In the genomic region with DNA sequence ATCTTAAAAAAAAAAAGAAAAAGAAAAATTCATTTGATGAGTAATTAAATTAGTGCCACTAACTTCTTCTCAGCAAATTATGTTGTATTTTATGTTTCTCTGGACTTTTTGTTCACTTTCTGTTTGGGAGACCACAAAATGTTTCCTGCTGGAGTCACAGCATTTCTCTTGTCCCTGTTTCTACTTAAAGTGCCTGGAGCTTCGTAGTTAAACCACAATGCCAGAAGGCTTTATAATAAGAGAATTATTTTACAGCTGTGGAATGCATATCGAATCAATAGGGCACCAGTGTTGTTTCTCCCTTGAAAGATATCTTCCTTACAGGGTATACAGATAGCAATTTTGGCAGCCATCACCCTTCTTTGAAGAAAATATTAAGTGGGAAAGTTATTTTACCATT, we compare ENCODE assay signal across 1 cellular context.
TF ChIP-seq lines count a peak whose summit lies in the region.

No MANE protein-coding gene starts in this region.

TF ChIP-seq in HepG2, 621 proteins besides CTCF, POLR2A, EP300 and RAD21:
- TF ChIP-seq ZNF350 (CRISPR knock-in tag; IDR thresholded peaks at IDR 0.05; ENCODE audit: borderline replicate concordance, low read depth): no peak
- TF ChIP-seq MEIS1 (CRISPR knock-in tag; IDR thresholded peaks at IDR 0.05; ENCODE audit: borderline replicate concordance): no peak
- TF ChIP-seq YEATS2 (CRISPR knock-in tag; IDR thresholded peaks at IDR 0.05; ENCODE audit: borderline replicate concordance): no peak
- TF ChIP-seq, protein P1, sequence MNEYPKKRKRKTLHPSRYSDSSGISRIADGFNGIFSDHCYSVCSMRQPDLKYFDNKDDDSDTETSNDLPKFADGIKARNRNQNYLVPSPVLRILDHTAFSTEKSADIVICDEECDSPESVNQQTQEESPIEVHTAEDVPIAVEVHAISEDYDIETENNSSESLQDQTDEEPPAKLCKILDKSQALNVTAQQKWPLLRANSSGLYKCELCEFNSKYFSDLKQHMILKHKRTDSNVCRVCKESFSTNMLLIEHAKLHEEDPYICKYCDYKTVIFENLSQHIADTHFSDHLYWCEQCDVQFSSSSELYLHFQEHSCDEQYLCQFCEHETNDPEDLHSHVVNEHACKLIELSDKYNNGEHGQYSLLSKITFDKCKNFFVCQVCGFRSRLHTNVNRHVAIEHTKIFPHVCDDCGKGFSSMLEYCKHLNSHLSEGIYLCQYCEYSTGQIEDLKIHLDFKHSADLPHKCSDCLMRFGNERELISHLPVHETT (CRISPR knock-in tag; conservative IDR thresholded peaks at IDR 0.05): no peak
